Comparison of ENCODE assay signal across 31 cellular contexts in genomic region chr3:181298421-181298820, GRCh38.
"Had no signal": no experiment of that assay in that cellular context is flagged by ENCODE, and none has a peak within 500 bp of the region (broad histone marks: within the 10 kb centered on the region; RNA-seq: fewer than 3 reads in every experiment).

No MANE protein-coding gene starts in this region.

- H3K4me3 ChIP-seq: dorsolateral prefrontal cortex, esophagus muscularis mucosa, gastroesophageal sphincter, heart left ventricle, hepatocyte, lung, mucosa of descending colon, neural progenitor cell, right lobe of liver, suprapubic skin, transverse colon, upper lobe of right lung, uterus had no signal

- H3K4me2 ChIP-seq: hepatocyte, neural progenitor cell had no signal

- H3K27ac Mint-ChIP-seq: mesothelial cell of epicardium; naive B cell; nephron; neural progenitor cell; progenitor cell of endocrine pancreas; stimulated activated naive CD8-positive, alpha-beta T cell treated with anti-CD3 and anti-CD28 coated beads, Interleukin-15, amount 100 ng/mL, for 72 hours had no signal

- H3K9ac ChIP-seq: neural progenitor cell, parathyroid adenoma had no signal

- H3K36me3 ChIP-seq: esophagus muscularis mucosa, gastroesophageal sphincter, heart left ventricle, neural progenitor cell, right lobe of liver, suprapubic skin, transverse colon, upper lobe of right lung, uterus had no signal

- H3K27me3 ChIP-seq: esophagus muscularis mucosa, gastroesophageal sphincter, neural progenitor cell, right lobe of liver, suprapubic skin, transverse colon, upper lobe of right lung, uterus had no signal

- H3K4me3 Mint-ChIP-seq: mesothelial cell of epicardium; naive B cell; nephron; neural progenitor cell; stimulated activated naive CD8-positive, alpha-beta T cell treated with anti-CD3 and anti-CD28 coated beads, Interleukin-15, amount 100 ng/mL, for 72 hours had no signal

- H3K4me1 Mint-ChIP-seq: mesothelial cell of epicardium; naive B cell; nephron; stimulated activated naive CD8-positive, alpha-beta T cell treated with anti-CD3 and anti-CD28 coated beads, Interleukin-15, amount 100 ng/mL, for 72 hours had no signal

- H3K79me2 ChIP-seq: hepatocyte, parathyroid adenoma had no signal

- FAIRE-seq: colon, kidney, small intestine had no signal

- H3K4me1 ChIP-seq: esophagus muscularis mucosa, gastroesophageal sphincter, heart left ventricle, parathyroid adenoma, right lobe of liver, suprapubic skin, transverse colon, upper lobe of right lung, uterus had no signal

- H3K27ac ChIP-seq: dorsolateral prefrontal cortex, esophagus muscularis mucosa, gastroesophageal sphincter, heart left ventricle, hepatocyte, neural progenitor cell, parathyroid adenoma, right lobe of liver, suprapubic skin, transverse colon, upper lobe of right lung, uterus had no signal

- H3K9me3 ChIP-seq: esophagus muscularis mucosa, gastroesophageal sphincter, heart left ventricle, mucosa of descending colon, right lobe of liver, suprapubic skin, transverse colon, upper lobe of right lung, uterus had no signal

- DNase-seq: dorsolateral prefrontal cortex; effector CD4-positive, alpha-beta T cell; foreskin fibroblast; heart left ventricle; kidney; mesenchymal stem cell; mucosa of descending colon; naive B cell; right lobe of liver; small intestine; stimulated activated CD4-positive, alpha-beta T cell treated with anti-CD3 and anti-CD28 coated beads, Interleukin-12 subunit alpha, Interleukin-12 subunit beta, amount 100 ng/mL, for 4 hours; stimulated activated CD4-positive, alpha-beta T cell treated with anti-CD3 and anti-CD28 coated beads, Interleukin-1b, Interleukin-23, amount 100 ng/mL, for 48 hours; stimulated activated CD4-positive, alpha-beta T cell treated with anti-CD3 and anti-CD28 coated beads, Interleukin-4, amount 100 ng/mL, for 1 hour; stimulated activated CD8-positive, alpha-beta memory T cell treated with anti-CD3 and anti-CD28 coated beads, Interleukin-4, amount 100 ng/mL, for 48 hours; stimulated activated naive CD4-positive, alpha-beta T cell; stimulated activated naive CD8-positive, alpha-beta T cell treated with anti-CD3 and anti-CD28 coated beads, Interleukin-15, amount 100 ng/mL, for 72 hours; transverse colon; upper lobe of right lung; uterus had no signal

- ATAC-seq: gastroesophageal sphincter; heart left ventricle; left lobe of liver; mucosa of descending colon; right lobe of liver; stimulated activated naive CD8-positive, alpha-beta T cell treated with anti-CD3 and anti-CD28 coated beads, Interleukin-15, amount 100 ng/mL, for 72 hours; upper lobe of right lung had no signal

- H3K9me3 Mint-ChIP-seq: mesothelial cell of epicardium; nephron; neural progenitor cell; stimulated activated naive CD8-positive, alpha-beta T cell treated with anti-CD3 and anti-CD28 coated beads, Interleukin-15, amount 100 ng/mL, for 72 hours had no signal

- H3K36me3 Mint-ChIP-seq: mesothelial cell of epicardium, naive B cell, neural progenitor cell had no signal

- H2AFZ ChIP-seq: hepatocyte, neural progenitor cell, parathyroid adenoma had no signal
